ENCODE assay signal across 15 cellular contexts in the genomic region with DNA sequence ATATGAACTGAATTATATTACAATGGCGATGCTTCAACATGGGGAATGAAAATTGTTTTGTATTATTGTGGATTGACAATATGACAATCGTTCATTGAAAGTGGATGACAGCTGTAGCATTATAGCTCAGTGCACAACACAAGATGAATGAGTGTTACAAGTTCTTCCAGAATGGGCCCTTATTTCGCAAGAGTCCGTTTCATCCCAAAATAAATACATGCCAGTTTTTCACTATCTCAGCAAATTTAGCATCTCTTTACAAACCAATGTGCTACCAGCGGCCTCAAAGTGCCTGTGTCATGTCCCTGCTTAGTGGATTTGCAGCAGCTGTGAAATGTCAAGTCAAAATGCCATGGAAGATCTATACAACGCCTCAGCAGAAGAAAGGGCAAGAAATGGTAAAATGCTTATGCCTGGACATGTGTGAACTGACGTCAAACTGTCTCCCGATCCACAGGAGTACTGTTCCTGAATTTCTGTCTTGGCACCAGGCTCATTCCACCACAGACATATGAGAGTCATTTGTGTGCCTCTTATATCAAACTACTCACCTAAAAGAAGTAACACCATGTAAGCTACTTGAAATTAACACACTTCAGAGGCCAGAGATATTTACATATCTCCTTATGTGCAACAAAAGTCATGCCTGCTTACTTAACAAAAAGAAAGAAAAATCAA.
A peak's percentile ranks its signal among the peaks of the same experiment; 100 is the strongest.
DNase-seq lines count a peak whose midpoint lies in the region; ATAC-seq and TF ChIP-seq lines count a peak whose summit lies in the region.
"Had no signal": no experiment of that assay in that cellular context is flagged by ENCODE, and none has a peak within 500 bp of the region (broad histone marks: within the 10 kb centered on the region; RNA-seq: fewer than 3 reads in every experiment).

No MANE protein-coding gene starts in this region.

- no peaks in the 10 kb centered on the region for H3K36me3 ChIP-seq in right lobe of liver
- H3K36me3 ChIP-seq: gastroesophageal sphincter had no signal

- no peaks in the 10 kb centered on the region for H3K9me3 ChIP-seq in right lobe of liver
- H3K9me3 ChIP-seq: gastroesophageal sphincter had no signal

- H3K27me3 ChIP-seq in right lobe of liver, result no peaks in the 10 kb centered on the region
- H3K27me3 ChIP-seq: gastroesophageal sphincter had no signal

- no peak for TF ChIP-seq CTCF in right lobe of liver (IDR thresholded peaks at IDR 0.05)

- DNase-seq in MV-4-11 (lab: John Stamatoyannopoulos, UW) (peak; percentile 27), cerebellum (ENCODE audit: low spot score) (peak; percentile 50), right lobe of liver (no peak), superior temporal gyrus (ENCODE audit: extremely low spot score) (peak; percentile 53), dermis blood vessel endothelial cell (no peak), UCSD-AML1 (lab: John Stamatoyannopoulos, UW; ENCODE audit: unreplicated experiment) (no peak)
- DNase-seq: aorta; effector CD8-positive, alpha-beta T cell; H9; immature natural killer cell; NCI-H1436; stimulated activated naive CD4-positive, alpha-beta T cell treated with Interleukin-2 at 50 U/mL for 16 hours had no signal

- H3K4me3 ChIP-seq in right lobe of liver, result no peak overlapping the region
- H3K4me3 ChIP-seq: gastroesophageal sphincter had no signal

- ATAC-seq in right lobe of liver (peak; percentile 29 to 76 (median 63)), GM18502 (IDR thresholded peaks at IDR 0.05; ENCODE audit: poor library complexity, unreplicated experiment) (no peak)
- ATAC-seq: gastroesophageal sphincter had no signal

- 37% methylated on average over 8 of the region's 8 CpGs for WGBS in right lobe of liver (ENCODE audit: insufficient coverage, low coverage, low lambda C conversion rate, missing lambda C conversion rate)

- no peak for TF ChIP-seq POLR2A in right lobe of liver (IDR thresholded peaks at IDR 0.05)

- H3K4me1 ChIP-seq in right lobe of liver, result peaks cover 0 to 25% (median 4%) of the 10 kb centered on the region in 4 donors

- intact Hi-C loops in right lobe of liver (cut with DNase I), result no loop called here

- H3K27ac ChIP-seq in right lobe of liver, result no peak overlapping the region
- H3K27ac ChIP-seq: C4-2B had no signal

Comparison
In these comparisons a context has a peak if more than half of its experiments do, and no peak if none do; other contexts are left out.
1. DNase-seq: peak in MV-4-11 (single experiment), cerebellum (single experiment) and superior temporal gyrus (single experiment); none in right lobe of liver (0 of 3), dermis blood vessel endothelial cell (single experiment) and UCSD-AML1 (single experiment).